8 cellular contexts compared by ENCODE assay signal in genomic region chr3:169772530-169772950, GRCh38. TPM values are rescaled to one million over a fixed set of nuclear protein-coding genes. Genes with fewer than 3 reads are reported as not detected.
DNase-seq lines count a peak whose midpoint lies in the region; ATAC-seq, FAIRE-seq and TF ChIP-seq lines count a peak whose summit lies in the region.

No MANE protein-coding gene starts in this region.

- H3K9ac ChIP-seq in duodenal mucosa (ENCODE audit: low read depth in 1 of 2, low read length in 2 of 2): peak overlapping the region; percentile 95 to 100
- peak overlapping the region; percentile 92 for H3K9ac ChIP-seq in HepG2 (ENCODE audit: insufficient read depth, low read depth, low read length)

- peaks cover 31% of the 10 kb centered on the region for H3K36me3 Mint-ChIP-seq in T-helper 2 cell treated with Interferon-gamma antibody and Interleukin-4, amounts not matched to agents 5 μg/mL and 100 μg/mL, for 36 hours (ENCODE audit: low read depth)

- TF ChIP-seq POLR2A in HepG2 (IDR thresholded peaks at IDR 0.05; ENCODE audit: insufficient read depth in 1 of 2, low read depth in 2 of 2, low read length in 2 of 2): no peak

- peaks cover 30% of the 10 kb centered on the region for H3K79me2 ChIP-seq in HepG2 (ENCODE audit: insufficient read depth, low read length)

- intact Hi-C loops in HepG2 (cut with micrococcal nuclease; ENCODE audit: unreplicated experiment): loop anchor here (1.0 to 5.0 kb wide), 3 partner anchors 9 to 910 kb away; no protein-coding TSS in a partner anchor

- TF ChIP-seq CTCF in AG04449 (IDR thresholded peaks at IDR 0.05; ENCODE audit: insufficient read depth, low read length, missing control alignments) (no peak), HepG2 (CRISPR knock-in tag; IDR thresholded peaks at IDR 0.05) (no peak)

- peak; percentile 66 for FAIRE-seq in HepG2 (lab: Jason Lieb, UNC)

- no peaks in the 10 kb centered on the region for H3K9me3 Mint-ChIP-seq in T-helper 2 cell treated with Interferon-gamma antibody and Interleukin-4, amounts not matched to agents 5 μg/mL and 100 μg/mL, for 36 hours

- no peaks in the 10 kb centered on the region for H3K27me3 ChIP-seq in duodenal mucosa (ENCODE audit: control insufficient read depth in 1 of 2, insufficient read depth in 2 of 2, low read length in 2 of 2)
- H3K27me3 ChIP-seq in HepG2 (ENCODE audit: control insufficient read depth in 1 of 2, insufficient read depth in 2 of 2, low read length in 2 of 2): peaks cover 0 to 3% of the 10 kb centered on the region in 2 experiments; a peak in 1 of 5 replicates

- peaks cover 4 to 14% of the 10 kb centered on the region in 2 donors for H3K36me3 ChIP-seq in duodenal mucosa (ENCODE audit: control insufficient read depth in 1 of 2, insufficient read depth in 2 of 2, low read length in 2 of 2)
- peaks cover 2 to 11% of the 10 kb centered on the region in 2 experiments for H3K36me3 ChIP-seq in HepG2 (replicated peaks in 1 of 2; ENCODE audit: control insufficient read depth in 1 of 2, insufficient read depth in 2 of 2, low read length in 2 of 2)

- peak overlapping the region; percentile 98 for H3K4me3 ChIP-seq in AG04449 (ENCODE audit: low read depth, low read length)
- peak overlapping the region; percentile 97 for H3K4me3 ChIP-seq in duodenal mucosa (ENCODE audit: low read depth in 1 of 2, low read length in 2 of 2)
- H3K4me3 ChIP-seq in HepG2 (replicated peaks in 1 of 3; ENCODE audit: insufficient read depth in 1 of 3, low read depth in 2 of 3, low read length in 3 of 3): peak overlapping the region; percentile 89 to 99 (median 98)

- POLR2A ChIA-PET in AG04449 (lab: Yijun Ruan, JAX): interaction anchor here (0.7 to 1.8 kb wide), 3 partner anchors 9 to 551 kb away, joined by 3 to 6 read pairs (median 4); partner anchors contain the start of gene SEC62
- POLR2A ChIA-PET in HepG2 (lab: Yijun Ruan, JAX): interaction anchor here (0.7 to 2.6 kb wide), 4 partner anchors 9 to 305 kb away, joined by 3 to 29 read pairs (median 4); partner anchors contain the start of genes SEC62 and TERC

- H3K27ac ChIP-seq in duodenal mucosa (ENCODE audit: low read depth, low read length): peak overlapping the region; percentile 98
- H3K27ac ChIP-seq in HepG2 (ENCODE audit: extremely low read length, insufficient read depth, low read length): peak overlapping the region; percentile 94

- H4K20me1 ChIP-seq in HepG2 (ENCODE audit: insufficient read depth, low read length): no peaks in the 10 kb centered on the region

- H3K4me2 ChIP-seq in HepG2 (ENCODE audit: low read depth, low read length): peak overlapping the region; percentile 92

- H3K27ac Mint-ChIP-seq in T-helper 2 cell treated with Interferon-gamma antibody and Interleukin-4, amounts not matched to agents 5 μg/mL and 100 μg/mL, for 36 hours: peak overlapping the region; percentile 100

- TF ChIP-seq RAD21 in HepG2 (CRISPR knock-in tag; IDR thresholded peaks at IDR 0.05): no peak

- TF ChIP-seq EP300 in HepG2 (IDR thresholded peaks at IDR 0.05; ENCODE audit: low read depth in 2 of 2, low read length in 2 of 2) (no peak), HepG2 (CRISPR knock-in tag; IDR thresholded peaks at IDR 0.05; ENCODE audit: borderline replicate concordance) (no peak)

- BruUV-seq in HepG2 (replicated peaks; lab: Mats Ljungman, UMichigan): TSS peak; percentile 97

- ATAC-seq in GM18502 (IDR thresholded peaks at IDR 0.05; ENCODE audit: poor library complexity, unreplicated experiment) (peak; percentile 20), HG02973 (IDR thresholded peaks at IDR 0.05; ENCODE audit: unreplicated experiment) (peak; percentile 8), HepG2 (peak; percentile 61)

- in situ Hi-C loops in HepG2 (cut with HindIII; ENCODE audit: extremely low pct_ligation_motif_present, low pct_unique_long_range_greater_than_20kb): no loop called here

- H3K4me1 ChIP-seq in duodenal mucosa (ENCODE audit: control insufficient read depth in 1 of 2, insufficient read depth in 2 of 2, low read length in 2 of 2) (peaks cover 21 to 25% of the 10 kb centered on the region in 2 donors), HepG2 (ENCODE audit: insufficient read depth, low read length) (peaks cover 20% of the 10 kb centered on the region)

- 2% methylated on average over 11 of the region's 11 CpGs for WGBS in HepG2 (ENCODE audit: low lambda C conversion rate)

- H3K4me3 Mint-ChIP-seq in T-helper 2 cell treated with Interferon-gamma antibody and Interleukin-4, amounts not matched to agents 5 μg/mL and 100 μg/mL, for 36 hours: peak overlapping the region; percentile 96

- peak overlapping the region; percentile 83 for H2AFZ ChIP-seq in HepG2 (ENCODE audit: low read length)

- H3K27me3 Mint-ChIP-seq in T-helper 2 cell treated with Interferon-gamma antibody and Interleukin-4, amounts not matched to agents 5 μg/mL and 100 μg/mL, for 36 hours (ENCODE audit: low read depth): no peaks in the 10 kb centered on the region

- DNase-seq in AG04449 (ENCODE audit: low read depth, low spot score) (no peak), NCI-H187 treated with DMSO at 0.1 percent for 48 hours (lab: John Stamatoyannopoulos, UW) (peak; percentile 22), HepG2 (ENCODE audit: low spot score) (peak; percentile 78)
- no peak for DNase-seq in T-helper 2 cell treated with Interferon-gamma antibody and Interleukin-4, amounts not matched to agents 5 μg/mL and 100 μg/mL, for 36 hours (ENCODE audit: low spot score)
- DNase-seq in stimulated activated CD8-positive, alpha-beta memory T cell treated with anti-CD3 and anti-CD28 coated beads, Interleukin-4, amount 100 ng/mL, for 1 hour (ENCODE audit: low read depth in 2 of 2, low spot score in 1 of 2): peak; percentile 14 to 39

- CTCF ChIA-PET in AG04449 (lab: Yijun Ruan, JAX): interaction anchor here (0.8 to 2.1 kb wide), 4 partner anchors 9 to 416 kb away, joined by 3 to 9 read pairs (median 4); no protein-coding TSS in a partner anchor
- CTCF ChIA-PET in HepG2 (lab: Yijun Ruan, JAX; ENCODE audit: low intra/inter-chr PET ratio, low total read pairs): no interaction called here

- H3K9me3 ChIP-seq in duodenal mucosa (ENCODE audit: control insufficient read depth in 1 of 2, low read length in 2 of 2) (no peaks in the 10 kb centered on the region), HepG2 (ENCODE audit: low read length) (no peaks in the 10 kb centered on the region)

- peaks cover 36% of the 10 kb centered on the region for H3K4me1 Mint-ChIP-seq in T-helper 2 cell treated with Interferon-gamma antibody and Interleukin-4, amounts not matched to agents 5 μg/mL and 100 μg/mL, for 36 hours (ENCODE audit: low read depth)

RNA-seq across cellular contexts. Expression of gene MYNN, which starts 0.7 kb away (rescaled TPM):
- total RNA-seq in HepG2 (2016; rRNA removed; fragmentation: Illumina TruSeq; extraction: Trizol): 17.6 and 23.7 TPM in 2 replicates
- total RNA-seq in HepG2 (2016; cell fraction: cytosol; rRNA removed; fragmentation: Illumina TruSeq; extraction: Trizol; ENCODE audit: low read depth): 3.2 and 3.3 TPM in 2 replicates
- 15.9 and 24.4 TPM in 2 replicates for total RNA-seq in HepG2 (2016; cell fraction: insoluble cytoplasmic fraction; rRNA removed; fragmentation: Illumina TruSeq; extraction: Trizol)
- total RNA-seq in HepG2 (2016; cell fraction: membrane; rRNA removed; fragmentation: Illumina TruSeq; extraction: Trizol): 7.9 and 9.4 TPM in 2 replicates
- 16.4 and 19.9 TPM in 2 replicates for total RNA-seq in HepG2 (2016; cell fraction: nucleus; rRNA removed; fragmentation: Illumina TruSeq; extraction: Trizol)
- polyA plus RNA-seq in HepG2 (2011; rRNA removed): 8.7 and 10.4 TPM in 2 replicates
- 3.4 and 4.8 TPM in 2 replicates for polyA plus RNA-seq in HepG2 (2011; cell fraction: cytosol; rRNA removed)
- 7.6 and 7.8 TPM in 2 replicates for polyA plus RNA-seq in HepG2 (2011; cell fraction: nucleus; rRNA removed)
- polyA plus RNA-seq in HepG2 (2012): 8.0 and 8.3 TPM in 2 replicates
- 1.8 TPM in 2 replicates for polyA plus RNA-seq in HepG2 (2016; cell fraction: cytosol; fragmentation: Illumina TruSeq; extraction: Trizol; ENCODE audit: low read depth)
- polyA plus RNA-seq in HepG2 (2016; cell fraction: insoluble cytoplasmic fraction; fragmentation: Illumina TruSeq; extraction: Trizol; ENCODE audit: low read depth): 14.0 and 15.4 TPM in 2 replicates
- polyA plus RNA-seq in HepG2 (2016; cell fraction: membrane; fragmentation: Illumina TruSeq; extraction: Trizol; ENCODE audit: low read depth): 3.1 and 3.5 TPM in 2 replicates
- 18.9 and 19.7 TPM in 2 replicates for polyA plus RNA-seq in HepG2 (2016; cell fraction: nucleus; fragmentation: Illumina TruSeq; extraction: Trizol; ENCODE audit: insufficient read depth, low read depth)
- 5.0 and 6.9 TPM in 2 replicates for polyA minus RNA-seq in HepG2 (2011; rRNA and poly(A)+ RNA removed; ENCODE audit: low replicate concordance)
- 10.0 and 11.1 TPM in 2 replicates for polyA minus RNA-seq in HepG2 (2011; cell fraction: cytosol; rRNA and poly(A)+ RNA removed)
- polyA minus RNA-seq in HepG2 (2011; cell fraction: nucleus; rRNA and poly(A)+ RNA removed): 38.5 and 43.5 TPM in 2 replicates

RNA-seq across cellular contexts. Expression of gene ACTRT3, which starts 3.2 kb away (rescaled TPM):
- 0.97 and 1.1 TPM in 2 replicates for total RNA-seq in HepG2 (2016; rRNA removed; fragmentation: Illumina TruSeq; extraction: Trizol)
- total RNA-seq in HepG2 (2016; cell fraction: cytosol; rRNA removed; fragmentation: Illumina TruSeq; extraction: Trizol; ENCODE audit: low read depth): 0.18 TPM in 1 of 2 replicates, not detected in the other
- 1.0 and 1.5 TPM in 2 replicates for total RNA-seq in HepG2 (2016; cell fraction: insoluble cytoplasmic fraction; rRNA removed; fragmentation: Illumina TruSeq; extraction: Trizol)
- total RNA-seq in HepG2 (2016; cell fraction: membrane; rRNA removed; fragmentation: Illumina TruSeq; extraction: Trizol): 0.80 and 0.90 TPM in 2 replicates
- total RNA-seq in HepG2 (2016; cell fraction: nucleus; rRNA removed; fragmentation: Illumina TruSeq; extraction: Trizol): 0.88 and 1.0 TPM in 2 replicates
- 0.42 and 0.47 TPM in 2 replicates for polyA plus RNA-seq in HepG2 (2011; rRNA removed)
- 0.24 and 0.41 TPM in 2 replicates for polyA plus RNA-seq in HepG2 (2011; cell fraction: cytosol; rRNA removed)
- 0.32 and 0.35 TPM in 2 replicates for polyA plus RNA-seq in HepG2 (2011; cell fraction: nucleus; rRNA removed)
- 0.44 and 0.47 TPM in 2 replicates for polyA plus RNA-seq in HepG2 (2012)
- polyA plus RNA-seq in HepG2 (2016; cell fraction: cytosol; fragmentation: Illumina TruSeq; extraction: Trizol; ENCODE audit: low read depth): 0.10 and 0.23 TPM in 2 replicates
- 1.4 and 1.7 TPM in 2 replicates for polyA plus RNA-seq in HepG2 (2016; cell fraction: insoluble cytoplasmic fraction; fragmentation: Illumina TruSeq; extraction: Trizol; ENCODE audit: low read depth)
- polyA plus RNA-seq in HepG2 (2016; cell fraction: membrane; fragmentation: Illumina TruSeq; extraction: Trizol; ENCODE audit: low read depth): 0.24 and 0.34 TPM in 2 replicates
- 0.53 and 0.83 TPM in 2 replicates for polyA plus RNA-seq in HepG2 (2016; cell fraction: nucleus; fragmentation: Illumina TruSeq; extraction: Trizol; ENCODE audit: insufficient read depth, low read depth)
- polyA minus RNA-seq in HepG2 (2011; rRNA and poly(A)+ RNA removed; ENCODE audit: low replicate concordance): 2.0 and 4.0 TPM in 2 replicates
- 0.40 TPM in 1 of 2 replicates, not detected in the other for polyA minus RNA-seq in HepG2 (2011; cell fraction: cytosol; rRNA and poly(A)+ RNA removed)
- 0.77 and 1.2 TPM in 2 replicates for polyA minus RNA-seq in HepG2 (2011; cell fraction: nucleus; rRNA and poly(A)+ RNA removed)

RNA-seq across cellular contexts. Expression of gene TERC, which starts 7.7 kb away (rescaled TPM):
- total RNA-seq in HepG2 (2016; rRNA removed; fragmentation: Illumina TruSeq; extraction: Trizol): 8.4 and 74.6 TPM in 2 replicates
- total RNA-seq in HepG2 (2016; cell fraction: cytosol; rRNA removed; fragmentation: Illumina TruSeq; extraction: Trizol; ENCODE audit: low read depth): 1,250 and 1,324 TPM in 2 replicates
- 7.8 and 74.2 TPM in 2 replicates for total RNA-seq in HepG2 (2016; cell fraction: insoluble cytoplasmic fraction; rRNA removed; fragmentation: Illumina TruSeq; extraction: Trizol)
- 139 and 180 TPM in 2 replicates for total RNA-seq in HepG2 (2016; cell fraction: membrane; rRNA removed; fragmentation: Illumina TruSeq; extraction: Trizol)
- 220 and 224 TPM in 2 replicates for total RNA-seq in HepG2 (2016; cell fraction: nucleus; rRNA removed; fragmentation: Illumina TruSeq; extraction: Trizol)
- polyA plus RNA-seq in HepG2 (2011; rRNA removed): 1.3 and 2.9 TPM in 2 replicates
- polyA plus RNA-seq in HepG2 (2011; cell fraction: cytosol; rRNA removed): 0.36 and 3.5 TPM in 2 replicates
- 54.4 and 69.0 TPM in 2 replicates for polyA plus RNA-seq in HepG2 (2011; cell fraction: nucleus; rRNA removed)
- 0.50 TPM in 1 of 2 replicates, not detected in the other for polyA plus RNA-seq in HepG2 (2012)
- 2.4 and 2.5 TPM in 2 replicates for polyA plus RNA-seq in HepG2 (2016; cell fraction: cytosol; fragmentation: Illumina TruSeq; extraction: Trizol; ENCODE audit: low read depth)
- not detected in 2 replicates for polyA plus RNA-seq in HepG2 (2016; cell fraction: insoluble cytoplasmic fraction; fragmentation: Illumina TruSeq; extraction: Trizol; ENCODE audit: low read depth)
- not detected in 2 replicates for polyA plus RNA-seq in HepG2 (2016; cell fraction: membrane; fragmentation: Illumina TruSeq; extraction: Trizol; ENCODE audit: low read depth)
- polyA plus RNA-seq in HepG2 (2016; cell fraction: nucleus; fragmentation: Illumina TruSeq; extraction: Trizol; ENCODE audit: insufficient read depth, low read depth): 1.3 TPM in 1 of 2 replicates, not detected in the other
- polyA minus RNA-seq in HepG2 (2011; rRNA and poly(A)+ RNA removed; ENCODE audit: low replicate concordance): 114 and 221 TPM in 2 replicates
- polyA minus RNA-seq in HepG2 (2011; cell fraction: cytosol; rRNA and poly(A)+ RNA removed): 95.9 and 129 TPM in 2 replicates
- 257 and 332 TPM in 2 replicates for polyA minus RNA-seq in HepG2 (2011; cell fraction: nucleus; rRNA and poly(A)+ RNA removed)

RNA-seq across cellular contexts. Expression of gene LRRIQ4, which starts 40.1 kb away (rescaled TPM):
- not detected in 2 replicates for total RNA-seq in HepG2 (2016; rRNA removed; fragmentation: Illumina TruSeq; extraction: Trizol)
- total RNA-seq in HepG2 (2016; cell fraction: cytosol; rRNA removed; fragmentation: Illumina TruSeq; extraction: Trizol; ENCODE audit: low read depth): not detected in 2 replicates
- not detected in 2 replicates for total RNA-seq in HepG2 (2016; cell fraction: insoluble cytoplasmic fraction; rRNA removed; fragmentation: Illumina TruSeq; extraction: Trizol)
- total RNA-seq in HepG2 (2016; cell fraction: membrane; rRNA removed; fragmentation: Illumina TruSeq; extraction: Trizol): not detected in 2 replicates
- not detected in 2 replicates for total RNA-seq in HepG2 (2016; cell fraction: nucleus; rRNA removed; fragmentation: Illumina TruSeq; extraction: Trizol)
- polyA plus RNA-seq in HepG2 (2011; rRNA removed): not detected in 2 replicates
- not detected in 2 replicates for polyA plus RNA-seq in HepG2 (2011; cell fraction: cytosol; rRNA removed)
- not detected in 2 replicates for polyA plus RNA-seq in HepG2 (2011; cell fraction: nucleus; rRNA removed)
- not detected in 2 replicates for polyA plus RNA-seq in HepG2 (2012)
- polyA plus RNA-seq in HepG2 (2016; cell fraction: cytosol; fragmentation: Illumina TruSeq; extraction: Trizol; ENCODE audit: low read depth): not detected in 2 replicates
- not detected in 2 replicates for polyA plus RNA-seq in HepG2 (2016; cell fraction: insoluble cytoplasmic fraction; fragmentation: Illumina TruSeq; extraction: Trizol; ENCODE audit: low read depth)
- not detected in 2 replicates for polyA plus RNA-seq in HepG2 (2016; cell fraction: membrane; fragmentation: Illumina TruSeq; extraction: Trizol; ENCODE audit: low read depth)
- polyA plus RNA-seq in HepG2 (2016; cell fraction: nucleus; fragmentation: Illumina TruSeq; extraction: Trizol; ENCODE audit: insufficient read depth, low read depth): not detected in 2 replicates
- polyA minus RNA-seq in HepG2 (2011; rRNA and poly(A)+ RNA removed; ENCODE audit: low replicate concordance): not detected in 2 replicates
- polyA minus RNA-seq in HepG2 (2011; cell fraction: cytosol; rRNA and poly(A)+ RNA removed): not detected in 2 replicates
- polyA minus RNA-seq in HepG2 (2011; cell fraction: nucleus; rRNA and poly(A)+ RNA removed): not detected in 2 replicates

RNA-seq across cellular contexts. Expression of gene LRRC34, which starts 40.2 kb away (rescaled TPM):
- not detected in 2 replicates for total RNA-seq in HepG2 (2016; rRNA removed; fragmentation: Illumina TruSeq; extraction: Trizol)
- not detected in 2 replicates for total RNA-seq in HepG2 (2016; cell fraction: cytosol; rRNA removed; fragmentation: Illumina TruSeq; extraction: Trizol; ENCODE audit: low read depth)
- total RNA-seq in HepG2 (2016; cell fraction: insoluble cytoplasmic fraction; rRNA removed; fragmentation: Illumina TruSeq; extraction: Trizol): not detected in 2 replicates
- total RNA-seq in HepG2 (2016; cell fraction: membrane; rRNA removed; fragmentation: Illumina TruSeq; extraction: Trizol): not detected in 2 replicates
- not detected in 2 replicates for total RNA-seq in HepG2 (2016; cell fraction: nucleus; rRNA removed; fragmentation: Illumina TruSeq; extraction: Trizol)
- polyA plus RNA-seq in HepG2 (2011; rRNA removed): not detected in 2 replicates
- not detected in 2 replicates for polyA plus RNA-seq in HepG2 (2011; cell fraction: cytosol; rRNA removed)
- polyA plus RNA-seq in HepG2 (2011; cell fraction: nucleus; rRNA removed): not detected in 2 replicates
- polyA plus RNA-seq in HepG2 (2012): 0.11 TPM in 1 of 2 replicates, not detected in the other
- polyA plus RNA-seq in HepG2 (2016; cell fraction: cytosol; fragmentation: Illumina TruSeq; extraction: Trizol; ENCODE audit: low read depth): not detected in 2 replicates
- not detected in 2 replicates for polyA plus RNA-seq in HepG2 (2016; cell fraction: insoluble cytoplasmic fraction; fragmentation: Illumina TruSeq; extraction: Trizol; ENCODE audit: low read depth)
- polyA plus RNA-seq in HepG2 (2016; cell fraction: membrane; fragmentation: Illumina TruSeq; extraction: Trizol; ENCODE audit: low read depth): not detected in 2 replicates
- not detected in 2 replicates for polyA plus RNA-seq in HepG2 (2016; cell fraction: nucleus; fragmentation: Illumina TruSeq; extraction: Trizol; ENCODE audit: insufficient read depth, low read depth)
- not detected in 2 replicates for polyA minus RNA-seq in HepG2 (2011; rRNA and poly(A)+ RNA removed; ENCODE audit: low replicate concordance)
- not detected in 2 replicates for polyA minus RNA-seq in HepG2 (2011; cell fraction: cytosol; rRNA and poly(A)+ RNA removed)
- polyA minus RNA-seq in HepG2 (2011; cell fraction: nucleus; rRNA and poly(A)+ RNA removed): not detected in 2 replicates

Comparison
In these comparisons a context has a peak if more than half of its experiments do, and no peak if none do; other contexts are left out.
1. DNase-seq: peak in NCI-H187 treated with DMSO at 0.1 percent for 48 hours (single experiment), HepG2 (single experiment) and stimulated activated CD8-positive, alpha-beta memory T cell treated with anti-CD3 and anti-CD28 coated beads, Interleukin-4, amount 100 ng/mL, for 1 hour (2 of 2); none in AG04449 (single experiment) and T-helper 2 cell treated with Interferon-gamma antibody and Interleukin-4, amounts not matched to agents 5 μg/mL and 100 μg/mL, for 36 hours (single experiment).
2. ATAC-seq: peak in every context shown above with its lines; median percentile 61 in HepG2; 20 in GM18502; 8 in HG02973.
3. Peak in every context shown above with its lines, with median percentiles within 50 percentile points of each other: H3K4me3 ChIP-seq.